In the genomic region with DNA sequence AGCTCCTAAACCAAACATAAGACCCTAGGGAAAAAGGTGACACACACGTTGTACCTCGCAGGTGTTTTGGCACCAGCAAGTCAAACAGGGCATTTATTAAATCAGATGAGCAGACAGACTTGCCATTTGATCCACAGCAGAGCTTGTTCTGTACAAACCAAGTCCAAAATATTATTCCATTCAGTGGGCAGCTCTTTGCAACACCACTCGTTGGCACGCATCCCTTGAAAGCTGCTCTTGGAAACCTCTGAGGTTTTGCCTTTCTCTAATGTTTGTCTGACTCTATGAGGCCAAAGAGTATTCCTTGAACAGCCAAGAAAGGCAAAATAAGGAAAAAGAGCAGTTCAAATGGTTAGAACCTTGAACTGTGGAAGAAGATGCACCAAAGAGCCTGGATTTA, we compare ENCODE assay signal across 24 cellular contexts. TPM values are rescaled to one million over a fixed set of nuclear protein-coding genes. Genes with fewer than 3 reads are reported as not detected.
"Had no signal": no experiment of that assay in that cellular context is flagged by ENCODE, and none has a peak within 500 bp of the region (broad histone marks: within the 10 kb centered on the region; RNA-seq: fewer than 3 reads in every experiment).

No MANE protein-coding gene starts in this region.

- H3K27ac ChIP-seq: hepatocyte, left ventricle myocardium inferior, neural progenitor cell, pancreas, uterus had no signal

- H3K4me1 ChIP-seq: pancreas, uterus had no signal

- DNase-seq: activated CD4-positive, alpha-beta memory T cell treated with anti-CD3 and anti-CD28 coated beads for 36 hours; activated CD4-positive, alpha-beta T cell treated with anti-CD3 and anti-CD28 coated beads for 4 hours; activated CD4-positive, CD25-positive, alpha-beta regulatory T cell; activated effector memory CD4-positive, alpha-beta T cell treated with Interleukin-2 at 50 U/mL for 16 hours; activated naive CD4-positive, alpha-beta T cell treated with anti-CD3 and anti-CD28 coated beads for 36 hours; activated naive CD8-positive, alpha-beta T cell treated with anti-CD3 and anti-CD28 coated beads, Interleukin-2, amount 10 ng/mL, durations not matched to agents 7 days and 5 days; activated T-cell treated with anti-CD3 and anti-CD28 coated beads, Interleukin-2, amount 50 U/mL, for 72 hours; amniotic stem cell; effector CD4-positive, alpha-beta T cell; erythroblast; foreskin melanocyte; glutamatergic neuron; left ventricle myocardium inferior; naive thymus-derived CD8-positive, alpha-beta T cell; pancreas; stimulated activated CD4-positive, alpha-beta T cell treated with anti-CD3 and anti-CD28 coated beads, Interleukin-2, amount 100 ng/mL, for 48 hours; stimulated activated naive CD4-positive, alpha-beta T cell treated with Interleukin-2 at 50 U/mL for 16 hours; SW 1271; T-helper 17 cell; transverse colon; uterus had no signal

- H3K27me3 ChIP-seq: hepatocyte, neural progenitor cell, pancreas, transverse colon, uterus had no signal

- H3K9me3 ChIP-seq: left ventricle myocardium inferior, pancreas, transverse colon, uterus had no signal

- ATAC-seq: naive thymus-derived CD8-positive, alpha-beta T cell; T-helper 17 cell had no signal

- H3K4me3 ChIP-seq: hepatocyte, left ventricle myocardium inferior, neural progenitor cell, pancreas, smooth muscle cell, transverse colon, uterus had no signal

- H3K36me3 ChIP-seq: left ventricle myocardium inferior, neural progenitor cell, pancreas, transverse colon, uterus had no signal

RNA-seq across cellular contexts. Expression of gene TMEM100, which starts 12.7 kb away (rescaled TPM):
- total RNA-seq: activated CD4-positive, alpha-beta memory T cell treated with anti-CD3 and anti-CD28 coated beads for 36 hours; activated naive CD4-positive, alpha-beta T cell treated with anti-CD3 and anti-CD28 coated beads for 36 hours; activated naive CD8-positive, alpha-beta T cell treated with anti-CD3 and anti-CD28 coated beads, Interleukin-2, amount 10 ng/mL, durations not matched to agents 7 days and 5 days; activated T-cell treated with anti-CD3 and anti-CD28 coated beads, Interleukin-2, amount 50 U/mL, for 72 hours; naive thymus-derived CD8-positive, alpha-beta T cell; T-helper 17 cell had no signal
